ENCODE assay signal across 4 cellular contexts in genomic region chr22:47286590-47286989, GRCh38.
"Had no signal": no experiment of that assay in that cellular context is flagged by ENCODE, and none has a peak within 500 bp of the region (broad histone marks: within the 10 kb centered on the region; RNA-seq: fewer than 3 reads in every experiment).

No MANE protein-coding gene starts in this region.

- H3K36me3 Mint-ChIP-seq: IgD-negative memory B cell had no signal

- H2AFZ ChIP-seq: GM23338 had no signal

- DNase-seq: H9, HCEC 1CT had no signal

- H3K4me1 Mint-ChIP-seq: GM23338, H9, IgD-negative memory B cell had no signal

- H3K4me3 ChIP-seq: GM23338 had no signal

- H3K27ac Mint-ChIP-seq: GM23338, H9, IgD-negative memory B cell had no signal

- H3K4me3 Mint-ChIP-seq: GM23338, H9 had no signal

- H3K4me2 ChIP-seq: GM23338 had no signal

- H3K9me3 Mint-ChIP-seq: IgD-negative memory B cell had no signal
